ENCODE assay signal across 35 cellular contexts in the genomic region with DNA sequence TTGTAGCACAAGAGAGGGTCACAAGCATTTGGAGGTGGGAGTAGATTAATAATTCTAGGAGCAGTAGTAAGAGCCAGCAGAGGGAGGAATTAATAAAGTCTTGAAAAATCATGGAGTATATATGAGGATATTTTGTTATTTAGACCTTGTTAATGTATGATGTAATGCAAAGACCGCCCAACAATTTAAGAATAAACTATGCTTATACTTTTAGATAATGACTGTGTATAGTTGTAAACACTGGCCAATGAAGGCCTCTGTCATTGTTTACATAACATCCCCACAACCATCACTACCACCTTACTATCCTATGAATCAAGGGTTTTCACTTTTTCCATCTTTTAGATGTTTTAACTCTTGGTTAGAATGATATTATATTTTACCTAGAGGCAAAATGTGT.
"Had no signal": no experiment of that assay in that cellular context is flagged by ENCODE, and none has a peak within 500 bp of the region (broad histone marks: within the 10 kb centered on the region; RNA-seq: fewer than 3 reads in every experiment).

No MANE protein-coding gene starts in this region.

- H3K9me3 ChIP-seq: MG63 had no signal

- H3K36me3 ChIP-seq: MG63 had no signal

- DNase-seq: Kasumi-1, MG63, MM.1S, MV-4-11, NCI-H1048, NCI-H1092, NCI-H1092 treated with DMSO at 0.1 percent for 48 hours, NCI-H1105, NCI-H1105 treated with DMSO at 0.1 percent for 48 hours, NCI-H1417, NCI-H1417 treated with DMSO at 0.1 percent for 48 hours, NCI-H1436, NCI-H1436 treated with DMSO at 0.1 percent for 48 hours, NCI-H146, NCI-H1694, NCI-H1694 treated with DMSO at 0.1 percent for 48 hours, NCI-H187, NCI-H187 treated with DMSO at 0.1 percent for 48 hours, NCI-H1930, NCI-H2029, NCI-H2029 treated with DMSO at 0.1 percent for 48 hours, NCI-H2081, NCI-H2081 treated with DMSO at 0.1 percent for 48 hours, NCI-H2107, NCI-H2171, NCI-H2171 treated with DMSO at 0.1 percent for 48 hours, NCI-H2227 treated with DMSO at 0.1 percent for 48 hours, NCI-H226, NCI-H345, NCI-H446, NCI-H446 treated with DMSO at 0.1 percent for 48 hours, NCI-H510A, NCI-H510A treated with DMSO at 0.1 percent for 48 hours, NCI-H524, NCI-H524 treated with DMSO at 0.1 percent for 48 hours had no signal

- H3K27me3 ChIP-seq: MG63 had no signal

- H3K4me3 ChIP-seq: MG63 had no signal
